Comparison of ENCODE assay signal across 26 cellular contexts in genomic region chr3:126878664-126879063, GRCh38.
"Had no signal": no experiment of that assay in that cellular context is flagged by ENCODE, and none has a peak within 500 bp of the region (broad histone marks: within the 10 kb centered on the region; RNA-seq: fewer than 3 reads in every experiment).

No MANE protein-coding gene starts in this region.

- H2AFZ ChIP-seq: parathyroid adenoma had no signal

- H3K27me3 ChIP-seq: ovary, right lobe of liver, sigmoid colon, stomach, thyroid gland, tibial nerve, upper lobe of left lung, vagina had no signal

- ATAC-seq: naive thymus-derived CD8-positive, alpha-beta T cell; natural killer cell treated with Interleukin-12 subunit alpha and Interleukin-12 subunit beta and Interleukin-15 and Interleukin-18, amount 100 ng/mL, for 72 hours; psoas muscle; right cardiac atrium; right lobe of liver; stimulated activated effector memory CD8-positive, alpha-beta T cell treated with anti-CD3 and anti-CD28 coated beads, Interleukin-12 subunit alpha, Interleukin-12 subunit beta, amount 100 ng/mL, for 72 hours; stimulated activated naive B cell treated with anti-CD40 and anti-IgM and Interleukin-4, amounts not matched to agents 10 μg/mL and 1 μg/mL and 100 μg/mL, for 72 hours had no signal

- H3K9me3 ChIP-seq: ovary, psoas muscle, right lobe of liver, sigmoid colon, stomach, thoracic aorta, thyroid gland, tibial nerve, upper lobe of left lung, vagina had no signal

- H3K9ac ChIP-seq: parathyroid adenoma had no signal

- H3K4me1 ChIP-seq: psoas muscle, right lobe of liver, sigmoid colon, tibial nerve, upper lobe of left lung, vagina had no signal

- H3K79me2 ChIP-seq: parathyroid adenoma had no signal

- H3K36me3 ChIP-seq: ovary, right lobe of liver, sigmoid colon, thoracic aorta, thyroid gland, tibial nerve, upper lobe of left lung, vagina had no signal

- H3K4me3 ChIP-seq: ovary, psoas muscle, right lobe of liver, sigmoid colon, stomach, thoracic aorta, thyroid gland, tibial nerve, upper lobe of left lung, vagina had no signal

- H3K27ac ChIP-seq: ovary, parathyroid adenoma, psoas muscle, right lobe of liver, sigmoid colon, stomach, thoracic aorta, thyroid gland, tibial nerve, upper lobe of left lung, vagina had no signal

- DNase-seq: naive thymus-derived CD8-positive, alpha-beta T cell; nephron progenitor cell; occipital lobe; posterior cingulate gyrus; psoas muscle; right cardiac atrium; right lobe of liver; sigmoid colon; small intestine; stimulated activated CD4-positive, alpha-beta T cell treated with anti-CD3 and anti-CD28 coated beads, Interleukin-15, amount 100 ng/mL, for 24 hours; stimulated activated CD4-positive, alpha-beta T cell treated with anti-CD3 and anti-CD28 coated beads, Interleukin-2, amount 100 ng/mL, for 24 hours; stimulated activated CD4-positive, alpha-beta T cell treated with anti-CD3 and anti-CD28 coated beads, Interleukin-2, amount 100 ng/mL, for 48 hours; stimulated activated CD4-positive, alpha-beta T cell treated with anti-CD3 and anti-CD28 coated beads, Interleukin-4, amount 100 ng/mL, for 24 hours; stimulated activated naive B cell treated with anti-CD40 and anti-IgM and Interleukin-4, amounts not matched to agents 10 μg/mL and 1 μg/mL and 100 μg/mL, for 72 hours; stimulated activated naive CD4-positive, alpha-beta T cell treated with Interleukin-2 at 50 U/mL for 16 hours; stomach; thyroid gland; trophoblast cell; upper lobe of left lung had no signal
